14 cellular contexts compared by ENCODE assay signal in genomic region chr5:157107508-157107907, GRCh38. TPM values are rescaled to one million over a fixed set of nuclear protein-coding genes. Genes with fewer than 3 reads are reported as not detected.
DNase-seq lines count a peak whose midpoint lies in the region; ATAC-seq and TF ChIP-seq lines count a peak whose summit lies in the region.
"Had no signal": no experiment of that assay in that cellular context is flagged by ENCODE, and none has a peak within 500 bp of the region (broad histone marks: within the 10 kb centered on the region; RNA-seq: fewer than 3 reads in every experiment).

No MANE protein-coding gene starts in this region.

- 50 to 63% (median 56%) methylated on average over 3 of the region's 3 CpGs for WGBS in adrenal gland, 4 donors

- DNase-seq in CD4-positive, CD25-positive, alpha-beta regulatory T cell, result no peak
- peak; percentile 19 for DNase-seq in KBM-7
- DNase-seq in adrenal gland, result no peak
- peak; percentile 69 for DNase-seq in natural killer cell treated with Interleukin-12 subunit alpha and Interleukin-12 subunit beta and Interleukin-15 and Interleukin-18, amount 100 ng/mL, for 72 hours (ENCODE audit: low spot score)
- no peak for DNase-seq in left ventricle myocardium superior
- DNase-seq: effector CD4-positive, alpha-beta T cell; H7; NCI-H2171 had no signal

- peaks cover 25% of the 10 kb centered on the region for H3K4me1 ChIP-seq in CD4-positive, CD25-positive, alpha-beta regulatory T cell (ENCODE audit: control insufficient read depth, insufficient read depth, low read length, poor library complexity, severe bottlenecking)
- H3K4me1 ChIP-seq in adrenal gland (replicated peaks in 1 of 2), result peaks cover 0 to 14% of the 10 kb centered on the region in 2 donors

- TF ChIP-seq CTCF in adrenal gland (IDR thresholded peaks at IDR 0.05), result no peak

- no peak overlapping the region for H3K27ac ChIP-seq in CD4-positive, CD25-positive, alpha-beta regulatory T cell (ENCODE audit: insufficient read depth, low read length, poor library complexity, severe bottlenecking)
- peak overlapping the region in 3 of 5 donors; percentile 47 to 85 (median 76) for H3K27ac ChIP-seq in adrenal gland

- no peaks in the 10 kb centered on the region for H3K27me3 Mint-ChIP-seq in CD4-positive, CD25-positive, alpha-beta regulatory T cell
- H3K27me3 Mint-ChIP-seq in natural killer cell treated with Interleukin-12 subunit alpha and Interleukin-12 subunit beta and Interleukin-15 and Interleukin-18, amount 100 ng/mL, for 72 hours, result no peaks in the 10 kb centered on the region

- ATAC-seq in CD4-positive, CD25-positive, alpha-beta regulatory T cell (ENCODE audit: low read depth in 2 of 2), result no peak
- ATAC-seq in natural killer cell treated with Interleukin-12 subunit alpha and Interleukin-12 subunit beta and Interleukin-15 and Interleukin-18, amount 100 ng/mL, for 72 hours, result peak in 1 of 2 donors; percentile 2
- ATAC-seq in left ventricle myocardium superior, result no peak
- ATAC-seq in HG03521 (IDR thresholded peaks at IDR 0.05; ENCODE audit: unreplicated experiment), result no peak
- no peak for ATAC-seq in HG02759 (IDR thresholded peaks at IDR 0.05; ENCODE audit: unreplicated experiment)
- ATAC-seq in HG02678 (IDR thresholded peaks at IDR 0.05; ENCODE audit: unreplicated experiment), result no peak

- in situ Hi-C loops in KBM-7 (cut with MboI; ENCODE audit: low pct_unique_long_range_greater_than_20kb, low sequenced_read_pairs), result no loop called here

- peak overlapping the region; percentile 14 for H3K4me3 ChIP-seq in CD4-positive, CD25-positive, alpha-beta regulatory T cell (ENCODE audit: low read depth, low read length)
- H3K4me3 ChIP-seq in adrenal gland, result peak overlapping the region in 1 of 4 donors; percentile 13

- no peaks in the 10 kb centered on the region for H3K36me3 ChIP-seq in CD4-positive, CD25-positive, alpha-beta regulatory T cell (ENCODE audit: control insufficient read depth, insufficient read depth, low read length)
- H3K36me3 ChIP-seq in adrenal gland (replicated peaks in 1 of 2), result no peaks in the 10 kb centered on the region
- H3K36me3 ChIP-seq: left ventricle myocardium inferior had no signal

- peak overlapping the region in 2 of 3 donors; percentile 62 to 86 for H3K27ac Mint-ChIP-seq in CD4-positive, CD25-positive, alpha-beta regulatory T cell
- H3K27ac Mint-ChIP-seq in natural killer cell treated with Interleukin-12 subunit alpha and Interleukin-12 subunit beta and Interleukin-15 and Interleukin-18, amount 100 ng/mL, for 72 hours, result peak overlapping the region; percentile 97 to 99

- intact Hi-C loops in adrenal gland (cut with DNase I), result no loop called here
- intact Hi-C loops in left ventricle myocardium superior (cut with micrococcal nuclease), result no loop called here

- H3K4me1 Mint-ChIP-seq in CD4-positive, CD25-positive, alpha-beta regulatory T cell, result peaks cover 18 to 53% (median 34%) of the 10 kb centered on the region in 4 donors
- peaks cover 35 to 58% of the 10 kb centered on the region in 2 donors for H3K4me1 Mint-ChIP-seq in natural killer cell treated with Interleukin-12 subunit alpha and Interleukin-12 subunit beta and Interleukin-15 and Interleukin-18, amount 100 ng/mL, for 72 hours (ENCODE audit: low read depth in 2 of 2)

- H3K27me3 ChIP-seq in CD4-positive, CD25-positive, alpha-beta regulatory T cell (ENCODE audit: control insufficient read depth, insufficient read depth, low read length), result no peaks in the 10 kb centered on the region
- H3K27me3 ChIP-seq in adrenal gland, result no peaks in the 10 kb centered on the region

- H3K9me3 ChIP-seq in CD4-positive, CD25-positive, alpha-beta regulatory T cell (ENCODE audit: control insufficient read depth in 2 of 2, low read length in 2 of 2), result no peaks in the 10 kb centered on the region
- no peaks in the 10 kb centered on the region for H3K9me3 ChIP-seq in adrenal gland (replicated peaks in 1 of 3)
- H3K9me3 ChIP-seq: left ventricle myocardium inferior had no signal

- peak overlapping the region; percentile 54 to 70 (median 58) for H3K4me3 Mint-ChIP-seq in CD4-positive, CD25-positive, alpha-beta regulatory T cell
- peak overlapping the region; percentile 94 for H3K4me3 Mint-ChIP-seq in natural killer cell treated with Interleukin-12 subunit alpha and Interleukin-12 subunit beta and Interleukin-15 and Interleukin-18, amount 100 ng/mL, for 72 hours

- no peak for TF ChIP-seq POLR2A in adrenal gland (IDR thresholded peaks at IDR 0.05)

- H3K9me3 Mint-ChIP-seq in CD4-positive, CD25-positive, alpha-beta regulatory T cell, result no peaks in the 10 kb centered on the region
- H3K9me3 Mint-ChIP-seq in natural killer cell treated with Interleukin-12 subunit alpha and Interleukin-12 subunit beta and Interleukin-15 and Interleukin-18, amount 100 ng/mL, for 72 hours, result no peaks in the 10 kb centered on the region

- peaks cover 11% of the 10 kb centered on the region for H3K36me3 Mint-ChIP-seq in CD4-positive, CD25-positive, alpha-beta regulatory T cell
- peaks cover 53% of the 10 kb centered on the region for H3K36me3 Mint-ChIP-seq in natural killer cell treated with Interleukin-12 subunit alpha and Interleukin-12 subunit beta and Interleukin-15 and Interleukin-18, amount 100 ng/mL, for 72 hours

RNA-seq across cellular contexts. Expression of gene HAVCR2, which starts 1.3 kb away (rescaled TPM):
- 5.0 TPM for total RNA-seq in CD4-positive, CD25-positive, alpha-beta regulatory T cell
- polyA plus RNA-seq in CD4-positive, CD25-positive, alpha-beta regulatory T cell, result 1 to 10 TPM; 4.0 to 9.7 (median 7.0) TPM
- 10 to 100 TPM in 7 of 8 donors, 1 to 10 TPM in 1; 2.4 to 48.6 (median 17.7) TPM for total RNA-seq in adrenal gland
- 10 to 100 TPM in 1 of 3 donors, 1 to 10 TPM in 2; 6.2 to 11.4 (median 7.4) TPM for polyA plus RNA-seq in adrenal gland
- 100 to 1,000 TPM; 378 to 721 TPM for total RNA-seq in natural killer cell treated with Interleukin-12 subunit alpha and Interleukin-12 subunit beta and Interleukin-15 and Interleukin-18, amount 100 ng/mL, for 72 hours
- 2.8 TPM for total RNA-seq in left ventricle myocardium superior

RNA-seq across cellular contexts. Expression of gene MED7, which starts 35.2 kb away (rescaled TPM):
- 9.0 TPM for total RNA-seq in CD4-positive, CD25-positive, alpha-beta regulatory T cell
- polyA plus RNA-seq in CD4-positive, CD25-positive, alpha-beta regulatory T cell, result 10 to 100 TPM; 15.0 to 19.5 (median 16.1) TPM
- total RNA-seq in adrenal gland (10 to 100 TPM in 7 of 8 donors, 1 to 10 TPM in 1; 9.5 to 45.3 (median 16.7) TPM), left ventricle myocardium superior (10.2 TPM)
- polyA plus RNA-seq in adrenal gland, result 10 to 100 TPM; 16.3 to 42.4 (median 19.6) TPM
- 10 to 100 TPM; 14.8 to 16.6 TPM for total RNA-seq in natural killer cell treated with Interleukin-12 subunit alpha and Interleukin-12 subunit beta and Interleukin-15 and Interleukin-18, amount 100 ng/mL, for 72 hours

RNA-seq across cellular contexts. Expression of gene HAVCR1, which starts 48.6 kb away (rescaled TPM):
- 7.9 TPM for total RNA-seq in CD4-positive, CD25-positive, alpha-beta regulatory T cell
- 1 to 10 TPM; 1.7 to 8.2 (median 3.7) TPM for polyA plus RNA-seq in CD4-positive, CD25-positive, alpha-beta regulatory T cell
- not detected for total RNA-seq in adrenal gland
- under 1 TPM in 1 of 3 donors, not detected in 2; 0.07 TPM for polyA plus RNA-seq in adrenal gland
- 10 to 100 TPM; 23.9 to 26.5 TPM for total RNA-seq in natural killer cell treated with Interleukin-12 subunit alpha and Interleukin-12 subunit beta and Interleukin-15 and Interleukin-18, amount 100 ng/mL, for 72 hours
- 0.17 TPM for total RNA-seq in left ventricle myocardium superior
- total RNA-seq: H7, left ventricle myocardium inferior, LHCN-M2 had no signal

RNA-seq across cellular contexts. Expression of gene GARIN3, which starts 58.6 kb away (rescaled TPM):
- not detected for total RNA-seq in CD4-positive, CD25-positive, alpha-beta regulatory T cell
- not detected for polyA plus RNA-seq in CD4-positive, CD25-positive, alpha-beta regulatory T cell
- not detected for total RNA-seq in adrenal gland
- not detected for polyA plus RNA-seq in adrenal gland
- not detected for total RNA-seq in natural killer cell treated with Interleukin-12 subunit alpha and Interleukin-12 subunit beta and Interleukin-15 and Interleukin-18, amount 100 ng/mL, for 72 hours
- total RNA-seq in left ventricle myocardium superior, result not detected
- total RNA-seq: H7, left ventricle myocardium inferior, LHCN-M2, ureter had no signal

Comparison
In these comparisons a context has a peak if more than half of its experiments do, and no peak if none do; other contexts are left out.
1. DNase-seq: peak in KBM-7 (single experiment) and natural killer cell treated with Interleukin-12 subunit alpha and Interleukin-12 subunit beta and Interleukin-15 and Interleukin-18, amount 100 ng/mL, for 72 hours (single experiment); none in CD4-positive, CD25-positive, alpha-beta regulatory T cell (0 of 3), adrenal gland (0 of 7) and left ventricle myocardium superior (single experiment).
2. RNA of gene HAVCR2, which starts 1.3 kb away (total RNA-seq): 378 to 721 TPM in natural killer cell treated with Interleukin-12 subunit alpha and Interleukin-12 subunit beta and Interleukin-15 and Interleukin-18, amount 100 ng/mL, for 72 hours; 2.4 to 48.6 TPM in adrenal gland, 5.0 TPM in CD4-positive, CD25-positive, alpha-beta regulatory T cell (single experiment) and 2.8 TPM in left ventricle myocardium superior (single experiment); every median in the first group is over 4 times any median in the second.